In the genomic region with DNA sequence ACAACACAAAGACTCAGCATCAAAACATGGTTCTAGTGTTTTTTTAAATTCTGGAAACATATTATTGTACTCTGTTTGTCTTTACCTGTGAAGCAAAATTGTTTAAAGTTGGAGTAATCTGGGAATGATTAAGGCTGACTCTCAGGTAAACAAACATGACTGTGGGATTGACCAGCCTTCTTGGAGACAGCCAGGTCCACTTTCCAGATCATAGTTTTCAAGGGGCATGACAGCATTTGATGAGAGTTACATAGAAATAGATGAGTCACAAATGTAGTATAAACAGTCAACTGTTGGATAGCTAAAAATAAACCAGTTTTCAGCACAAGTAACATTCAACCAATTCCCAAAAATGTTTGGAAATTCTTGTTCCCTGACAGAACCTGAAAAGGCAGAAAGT, we compare ENCODE assay signal across 19 cellular contexts.
"Had no signal": no experiment of that assay in that cellular context is flagged by ENCODE, and none has a peak within 500 bp of the region (broad histone marks: within the 10 kb centered on the region; RNA-seq: fewer than 3 reads in every experiment).

No MANE protein-coding gene starts in this region.

- FAIRE-seq: keratinocyte had no signal

- H3K36me3 ChIP-seq: gastrocnemius medialis, neural progenitor cell, ovary, right atrium auricular region, sigmoid colon, suprapubic skin, thyroid gland, uterus had no signal

- H3K9me3 ChIP-seq: gastrocnemius medialis, ovary, right atrium auricular region, suprapubic skin, thyroid gland, uterus had no signal

- DNase-seq: effector CD4-positive, alpha-beta T cell; gastrocnemius medialis; glutamatergic neuron; immature natural killer cell; left ventricle myocardium superior; nucleus accumbens; ovary; sigmoid colon; stimulated activated CD4-positive, alpha-beta T cell treated with anti-CD3 and anti-CD28 coated beads, Interleukin-12 subunit alpha, Interleukin-12 subunit beta, amount 100 ng/mL, for 4 hours; stimulated activated naive CD8-positive, alpha-beta T cell treated with anti-CD3 and anti-CD28 coated beads, Interleukin-15, Interleukin-2, amounts not matched to agents 100 U/mL and 50 U/mL, for 24 hours; thyroid gland; uterus had no signal

- H3K9ac ChIP-seq: neural progenitor cell had no signal

- H3K27me3 ChIP-seq: gastrocnemius medialis, neural progenitor cell, ovary, right atrium auricular region, sigmoid colon, suprapubic skin, thyroid gland, uterus had no signal

- H3K27ac ChIP-seq: coronary artery, gastrocnemius medialis, neural progenitor cell, ovary, right atrium auricular region, sigmoid colon, skin epidermis, suprapubic skin, thyroid gland, uterus had no signal

- H2AFZ ChIP-seq: neural progenitor cell had no signal

- H3K4me3 ChIP-seq: coronary artery, gastrocnemius medialis, lung, neural progenitor cell, ovary, right atrium auricular region, sigmoid colon, skin epidermis, suprapubic skin, thyroid gland, uterus had no signal

- H3K4me1 ChIP-seq: gastrocnemius medialis, right atrium auricular region, sigmoid colon, suprapubic skin, thyroid gland, uterus had no signal

- H3K4me2 ChIP-seq: neural progenitor cell had no signal
